ENCODE assay signal across 12 cellular contexts in genomic region chr6:139325003-139325600, GRCh38. TPM values are rescaled to one million over a fixed set of nuclear protein-coding genes. Genes with fewer than 3 reads are reported as not detected.
A peak's percentile ranks its signal among the peaks of the same experiment; 100 is the strongest.
DNase-seq lines count a peak whose midpoint lies in the region; ATAC-seq lines count a peak whose summit lies in the region.
"Had no signal": no experiment of that assay in that cellular context is flagged by ENCODE, and none has a peak within 500 bp of the region (broad histone marks: within the 10 kb centered on the region; RNA-seq: fewer than 3 reads in every experiment).

No MANE protein-coding gene starts in this region.

- peaks cover 32 to 37% of the 10 kb centered on the region in 2 donors for H3K4me1 Mint-ChIP-seq in natural killer cell treated with Interleukin-12 subunit alpha and Interleukin-12 subunit beta and Interleukin-15 and Interleukin-18, amount 100 ng/mL, for 72 hours (ENCODE audit: low read depth in 2 of 2)

- DNase-seq in MV-4-11 (lab: John Stamatoyannopoulos, UW) (peak; percentile 78), NCI-H524 treated with DMSO at 0.1 percent for 48 hours (lab: John Stamatoyannopoulos, UW) (no peak), NCI-H2107 treated with DMSO at 0.1 percent for 48 hours (lab: John Stamatoyannopoulos, UW; ENCODE audit: unreplicated experiment) (no peak), kidney glomerular epithelial cell (lab: John Stamatoyannopoulos, UW) (no peak)
- DNase-seq in natural killer cell treated with Interleukin-12 subunit alpha and Interleukin-12 subunit beta and Interleukin-15 and Interleukin-18, amount 100 ng/mL, for 72 hours (ENCODE audit: low spot score) = no peak
- DNase-seq: activated CD4-positive, CD25-positive, alpha-beta regulatory T cell; stimulated activated naive CD8-positive, alpha-beta T cell treated with anti-CD3 and anti-CD28 coated beads, Interleukin-15, amount 100 ng/mL, for 72 hours had no signal

- no peak overlapping the region for H3K4me3 Mint-ChIP-seq in natural killer cell treated with Interleukin-12 subunit alpha and Interleukin-12 subunit beta and Interleukin-15 and Interleukin-18, amount 100 ng/mL, for 72 hours

- no peaks in the 10 kb centered on the region for H3K27me3 Mint-ChIP-seq in natural killer cell treated with Interleukin-12 subunit alpha and Interleukin-12 subunit beta and Interleukin-15 and Interleukin-18, amount 100 ng/mL, for 72 hours
- H3K27me3 Mint-ChIP-seq: stimulated activated naive CD8-positive, alpha-beta T cell treated with anti-CD3 and anti-CD28 coated beads, Interleukin-15, amount 100 ng/mL, for 72 hours had no signal

- H3K27ac Mint-ChIP-seq in natural killer cell treated with Interleukin-12 subunit alpha and Interleukin-12 subunit beta and Interleukin-15 and Interleukin-18, amount 100 ng/mL, for 72 hours = peak overlapping the region; percentile 94 to 97

- peaks cover 10% of the 10 kb centered on the region for H3K9me3 Mint-ChIP-seq in natural killer cell treated with Interleukin-12 subunit alpha and Interleukin-12 subunit beta and Interleukin-15 and Interleukin-18, amount 100 ng/mL, for 72 hours

- peaks cover 16% of the 10 kb centered on the region for H3K36me3 Mint-ChIP-seq in natural killer cell treated with Interleukin-12 subunit alpha and Interleukin-12 subunit beta and Interleukin-15 and Interleukin-18, amount 100 ng/mL, for 72 hours

- peak; percentile 67 for ATAC-seq in GM18867 (IDR thresholded peaks at IDR 0.05; ENCODE audit: unreplicated experiment)
- ATAC-seq in HG02678 (IDR thresholded peaks at IDR 0.05; ENCODE audit: unreplicated experiment) = peak; percentile 50
- ATAC-seq in natural killer cell treated with Interleukin-12 subunit alpha and Interleukin-12 subunit beta and Interleukin-15 and Interleukin-18, amount 100 ng/mL, for 72 hours = no peak
- ATAC-seq in HG02759 (IDR thresholded peaks at IDR 0.05; ENCODE audit: unreplicated experiment) = no peak
- ATAC-seq: gastroesophageal sphincter; stimulated activated naive CD8-positive, alpha-beta T cell treated with anti-CD3 and anti-CD28 coated beads, Interleukin-15, amount 100 ng/mL, for 72 hours had no signal

RNA-seq across cellular contexts. Expression of gene TXLNB, which starts 33.3 kb away (rescaled TPM):
- total RNA-seq in natural killer cell treated with Interleukin-12 subunit alpha and Interleukin-12 subunit beta and Interleukin-15 and Interleukin-18, amount 100 ng/mL, for 72 hours = under 1 TPM in 1 of 2 donors, not detected in 1; 0.05 TPM
- total RNA-seq: osteocyte had no signal

RNA-seq across cellular contexts. Expression of gene CITED2, which starts 49.3 kb away (rescaled TPM):
- total RNA-seq in natural killer cell treated with Interleukin-12 subunit alpha and Interleukin-12 subunit beta and Interleukin-15 and Interleukin-18, amount 100 ng/mL, for 72 hours = 10 to 100 TPM; 39.0 to 53.5 TPM

Comparison
In these comparisons a context has a peak if more than half of its experiments do, and no peak if none do; other contexts are left out.
1. ATAC-seq: peak in GM18867 (single experiment) and HG02678 (single experiment); none in natural killer cell treated with Interleukin-12 subunit alpha and Interleukin-12 subunit beta and Interleukin-15 and Interleukin-18, amount 100 ng/mL, for 72 hours (0 of 2) and HG02759 (single experiment).